In genomic region chr7:30760514-30761213, GRCh38 we compare ENCODE assay signal across 26 cellular contexts. TPM values are rescaled to one million over a fixed set of nuclear protein-coding genes. Genes with fewer than 3 reads are reported as not detected.
DNase-seq lines count a peak whose midpoint lies in the region; ATAC-seq and TF ChIP-seq lines count a peak whose summit lies in the region.
"Had no signal": no experiment of that assay in that cellular context is flagged by ENCODE, and none has a peak within 500 bp of the region (broad histone marks: within the 10 kb centered on the region; RNA-seq: fewer than 3 reads in every experiment).

No MANE protein-coding gene starts in this region.

- H3K36me3 ChIP-seq in heart right ventricle: peaks cover 0 to 14% (median 0%) of the 10 kb centered on the region in 9 donors
- peaks cover 0 to 5% of the 10 kb centered on the region in 2 donors for H3K36me3 ChIP-seq in gastroesophageal sphincter
- H3K36me3 ChIP-seq in ovary: no peaks in the 10 kb centered on the region

- no peak for ATAC-seq in heart right ventricle
- ATAC-seq in gastroesophageal sphincter: no peak
- no peak for ATAC-seq in stimulated activated memory B cell treated with anti-CD40 and anti-IgM and Interleukin-4, amounts not matched to agents 10 μg/mL and 1 μg/mL and 100 μg/mL, for 72 hours
- ATAC-seq: body of pancreas; GM12878; naive thymus-derived CD4-positive, alpha-beta T cell had no signal

- peaks cover 3% of the 10 kb centered on the region for H3K4me1 Mint-ChIP-seq in activated CD4-positive, alpha-beta T cell treated with anti-CD3 and anti-CD28 coated beads, Interleukin-2, amount 10 ng/mL, durations not matched to agents 24 days and 14 days
- no peaks in the 10 kb centered on the region for H3K4me1 Mint-ChIP-seq in stimulated activated memory B cell treated with anti-CD40 and anti-IgM and Interleukin-4, amounts not matched to agents 10 μg/mL and 1 μg/mL and 100 μg/mL, for 72 hours

- H3K4me1 ChIP-seq in heart right ventricle (peaks cover 20 to 91% (median 59%) of the 10 kb centered on the region in 9 donors), gastroesophageal sphincter (peaks cover 16 to 93% (median 40%) of the 10 kb centered on the region in 3 donors), ovary (ENCODE audit: insufficient read depth) (peaks cover 32% of the 10 kb centered on the region)

- TF ChIP-seq EP300 in gastroesophageal sphincter (IDR thresholded peaks at IDR 0.05): no peak
- no peak for TF ChIP-seq EP300 in ovary (IDR thresholded peaks at IDR 0.05)

- H3K36me3 Mint-ChIP-seq in activated CD4-positive, alpha-beta T cell treated with anti-CD3 and anti-CD28 coated beads, Interleukin-2, amount 10 ng/mL, durations not matched to agents 24 days and 14 days (ENCODE audit: low read depth): no peaks in the 10 kb centered on the region
- H3K36me3 Mint-ChIP-seq in stimulated activated memory B cell treated with anti-CD40 and anti-IgM and Interleukin-4, amounts not matched to agents 10 μg/mL and 1 μg/mL and 100 μg/mL, for 72 hours: no peaks in the 10 kb centered on the region

- TF ChIP-seq POLR2A in gastroesophageal sphincter (IDR thresholded peaks at IDR 0.05) (no peak), ovary (IDR thresholded peaks at IDR 0.05) (no peak)

- no peak for TF ChIP-seq CTCF in heart right ventricle (IDR thresholded peaks at IDR 0.05)
- no peak for TF ChIP-seq CTCF in gastroesophageal sphincter (IDR thresholded peaks at IDR 0.05)
- TF ChIP-seq CTCF in ovary (IDR thresholded peaks at IDR 0.05): no peak

- H3K4me3 ChIP-seq in heart right ventricle (no peak overlapping the region), gastroesophageal sphincter (no peak overlapping the region), ovary (no peak overlapping the region)
- H3K4me3 ChIP-seq: body of pancreas, GM12878, skin epidermis had no signal

- peak overlapping the region in 7 of 10 donors; percentile 12 to 52 (median 48) for H3K27ac ChIP-seq in heart right ventricle
- peak overlapping the region; percentile 5 to 62 (median 50) for H3K27ac ChIP-seq in gastroesophageal sphincter
- peak overlapping the region; percentile 4 to 73 for H3K27ac ChIP-seq in ovary
- H3K27ac ChIP-seq: body of pancreas, C4-2B, RWPE1, skin epidermis had no signal

- H3K27me3 ChIP-seq in heart right ventricle: no peaks in the 10 kb centered on the region
- no peaks in the 10 kb centered on the region for H3K27me3 ChIP-seq in gastroesophageal sphincter
- no peaks in the 10 kb centered on the region for H3K27me3 ChIP-seq in ovary
- H3K27me3 ChIP-seq: body of pancreas had no signal

- peaks cover 9% of the 10 kb centered on the region for H3K27me3 Mint-ChIP-seq in activated CD4-positive, alpha-beta T cell treated with anti-CD3 and anti-CD28 coated beads, Interleukin-2, amount 10 ng/mL, durations not matched to agents 24 days and 14 days
- H3K27me3 Mint-ChIP-seq in stimulated activated memory B cell treated with anti-CD40 and anti-IgM and Interleukin-4, amounts not matched to agents 10 μg/mL and 1 μg/mL and 100 μg/mL, for 72 hours: peaks cover 23% of the 10 kb centered on the region

- H3K4me3 Mint-ChIP-seq in activated CD4-positive, alpha-beta T cell treated with anti-CD3 and anti-CD28 coated beads, Interleukin-2, amount 10 ng/mL, durations not matched to agents 24 days and 14 days: no peak overlapping the region
- H3K4me3 Mint-ChIP-seq in stimulated activated memory B cell treated with anti-CD40 and anti-IgM and Interleukin-4, amounts not matched to agents 10 μg/mL and 1 μg/mL and 100 μg/mL, for 72 hours: no peak overlapping the region
- H3K4me3 Mint-ChIP-seq: naive thymus-derived CD4-positive, alpha-beta T cell had no signal

- H3K9me3 Mint-ChIP-seq in activated CD4-positive, alpha-beta T cell treated with anti-CD3 and anti-CD28 coated beads, Interleukin-2, amount 10 ng/mL, durations not matched to agents 24 days and 14 days: no peaks in the 10 kb centered on the region
- no peaks in the 10 kb centered on the region for H3K9me3 Mint-ChIP-seq in stimulated activated memory B cell treated with anti-CD40 and anti-IgM and Interleukin-4, amounts not matched to agents 10 μg/mL and 1 μg/mL and 100 μg/mL, for 72 hours

- WGBS in heart right ventricle, 2 donors: 96% methylated on average over 3 of the region's 3 CpGs
- 84 to 100% methylated on average over 3 of the region's 3 CpGs for WGBS in gastroesophageal sphincter (ENCODE audit: low coverage in 1 of 2), 2 donors
- WGBS in ovary, 3 donors: 94 to 96% (median 96%) methylated on average over 3 of the region's 3 CpGs

- no peak overlapping the region for H3K27ac Mint-ChIP-seq in activated CD4-positive, alpha-beta T cell treated with anti-CD3 and anti-CD28 coated beads, Interleukin-2, amount 10 ng/mL, durations not matched to agents 24 days and 14 days
- no peak overlapping the region for H3K27ac Mint-ChIP-seq in stimulated activated memory B cell treated with anti-CD40 and anti-IgM and Interleukin-4, amounts not matched to agents 10 μg/mL and 1 μg/mL and 100 μg/mL, for 72 hours
- H3K27ac Mint-ChIP-seq: naive thymus-derived CD4-positive, alpha-beta T cell had no signal

- intact Hi-C loops in heart right ventricle (cut with DNase I): no loop called here
- intact Hi-C loops in cardiac septum (cut with DNase I): no loop called here
- intact Hi-C loops in ovary (cut with DNase I): no loop called here
- intact Hi-C loops in activated CD4-positive, alpha-beta T cell treated with anti-CD3 and anti-CD28 coated beads, Interleukin-2, amount 10 ng/mL, durations not matched to agents 24 days and 14 days (cut with micrococcal nuclease): no loop called here

- DNase-seq in heart right ventricle (no peak), cardiac septum (ENCODE audit: low spot score) (no peak), ovary (peak in 2 of 5 donors; percentile 61 to 77), KG1 (lab: John Stamatoyannopoulos, UW) (no peak)
- no peak for DNase-seq in activated naive CD4-positive, alpha-beta T cell treated with Interleukin-2 at 50 U/mL for 16 hours
- no peak for DNase-seq in activated CD4-positive, alpha-beta T cell treated with anti-CD3 and anti-CD28 coated beads, Interleukin-2, amount 10 ng/mL, durations not matched to agents 24 days and 14 days
- DNase-seq: activated CD8-positive, alpha-beta memory T cell treated with anti-CD3 and anti-CD28 coated beads for 24 hours; activated effector memory CD4-positive, alpha-beta T cell treated with Interleukin-2 at 50 U/mL for 16 hours; effector memory CD4-positive, alpha-beta T cell; foreskin fibroblast; Karpas-422; midbrain; naive thymus-derived CD4-positive, alpha-beta T cell; NCI-H1436; NCI-H2107; NCI-H446 treated with DMSO at 0.1 percent for 48 hours; stimulated activated CD4-positive, alpha-beta T cell treated with anti-CD3 and anti-CD28 coated beads, Interleukin-1b, Interleukin-23, amount 100 ng/mL, for 48 hours; stimulated activated CD8-positive, alpha-beta memory T cell treated with anti-CD3 and anti-CD28 coated beads, Interleukin-4, amount 100 ng/mL, for 48 hours had no signal

- H3K9me3 ChIP-seq in heart right ventricle (no peaks in the 10 kb centered on the region), gastroesophageal sphincter (no peaks in the 10 kb centered on the region), ovary (no peaks in the 10 kb centered on the region)
- H3K9me3 ChIP-seq: body of pancreas had no signal

RNA-seq across cellular contexts. Expression of gene INMT, which starts 8.7 kb away (rescaled TPM):
- total RNA-seq in heart right ventricle: 10 to 100 TPM; 12.3 to 57.3 (median 26.9) TPM
- 10 to 100 TPM; 14.2 to 56.3 TPM for polyA plus RNA-seq in heart right ventricle
- total RNA-seq in cardiac septum: 17.3 TPM
- total RNA-seq in gastroesophageal sphincter: 100 to 1,000 TPM; 115 to 212 (median 131) TPM
- 100 to 1,000 TPM in 1 of 7 donors, 10 to 100 TPM in 4, 1 to 10 TPM in 1, under 1 TPM in 1; 0.99 to 153 (median 41.8) TPM for total RNA-seq in ovary
- polyA plus RNA-seq in ovary: 10 to 100 TPM; 11.9 to 37.3 TPM
- total RNA-seq in activated CD4-positive, alpha-beta T cell treated with anti-CD3 and anti-CD28 coated beads, Interleukin-2, amount 10 ng/mL, durations not matched to agents 24 days and 14 days: not detected in 2 replicates
- total RNA-seq: pulmonary artery endothelial cell had no signal

RNA-seq across cellular contexts. Expression of gene MINDY4, which starts 10.6 kb away (rescaled TPM):
- total RNA-seq in heart right ventricle: 1 to 10 TPM; 2.1 to 5.4 (median 3.2) TPM
- 1 to 10 TPM; 1.9 to 2.4 TPM for polyA plus RNA-seq in heart right ventricle
- 2.1 TPM for total RNA-seq in cardiac septum
- total RNA-seq in gastroesophageal sphincter: 10 to 100 TPM in 3 of 4 donors, 1 to 10 TPM in 1; 5.6 to 31.8 (median 20.4) TPM
- 10 to 100 TPM in 5 of 7 donors, 1 to 10 TPM in 2; 7.9 to 30.3 (median 22.9) TPM for total RNA-seq in ovary
- 1 to 10 TPM; 6.9 to 8.4 TPM for polyA plus RNA-seq in ovary
- total RNA-seq in activated CD4-positive, alpha-beta T cell treated with anti-CD3 and anti-CD28 coated beads, Interleukin-2, amount 10 ng/mL, durations not matched to agents 24 days and 14 days: 1.2 and 1.3 TPM in 2 replicates
